1 cellular context compared by ENCODE assay signal in genomic region chr17:30118635-30119034, GRCh38.
A peak's percentile ranks its signal among the peaks of the same experiment; 100 is the strongest.
TF ChIP-seq lines count a peak whose summit lies in the region.

No MANE protein-coding gene starts in this region.

TF ChIP-seq in K562, 482 proteins besides CTCF, POLR2A, EP300 and RAD21:
- TF ChIP-seq ZNF121 (CRISPR knock-in tag; conservative IDR thresholded peaks at IDR 0.05), result peak; percentile 69
- peak; percentile 44; the same call in 1 of the 2 replicates for TF ChIP-seq ZBTB33 (CRISPR knock-in tag; IDR thresholded peaks at IDR 0.05)
